17 cellular contexts compared by ENCODE assay signal in genomic region chr6:67608099-67608749, GRCh38.
DNase-seq lines count a peak whose midpoint lies in the region; ATAC-seq, FAIRE-seq and TF ChIP-seq lines count a peak whose summit lies in the region.
"Had no signal": no experiment of that assay in that cellular context is flagged by ENCODE, and none has a peak within 500 bp of the region (broad histone marks: within the 10 kb centered on the region; RNA-seq: fewer than 3 reads in every experiment).

No MANE protein-coding gene starts in this region.

- H3K27me3 ChIP-seq in right lobe of liver = no peaks in the 10 kb centered on the region
- no peaks in the 10 kb centered on the region for H3K27me3 ChIP-seq in HepG2 (ENCODE audit: control insufficient read depth in 1 of 2, insufficient read depth in 2 of 2, low read length in 2 of 2)
- H3K27me3 ChIP-seq: SJCRH30 had no signal

- no peak for TF ChIP-seq EP300 in HepG2 (IDR thresholded peaks at IDR 0.05; ENCODE audit: low read depth in 2 of 2, low read length in 2 of 2)
- no peak for TF ChIP-seq EP300 in HepG2 (CRISPR knock-in tag; IDR thresholded peaks at IDR 0.05; ENCODE audit: borderline replicate concordance)

- DNase-seq in right lobe of liver = no peak
- DNase-seq in HepG2 (ENCODE audit: low spot score) = no peak
- peak; percentile 1 for DNase-seq in NCI-H146 (lab: John Stamatoyannopoulos, UW)
- no peak for DNase-seq in OCI-LY7 (ENCODE audit: low spot score)
- no peak for DNase-seq in activated T-cell treated with anti-CD3 and anti-CD28 coated beads, Interleukin-2, amount 50 U/mL, for 72 hours
- DNase-seq in glutamatergic neuron = no peak
- DNase-seq in OCI-M2 (lab: John Stamatoyannopoulos, UW; ENCODE audit: unreplicated experiment) = no peak
- DNase-seq: AML-193; CD4-positive, CD25-positive, alpha-beta regulatory T cell; DND-41; GF-D8; NCI-H2227 treated with DMSO at 0.1 percent for 48 hours; NCI-H526 treated with DMSO at 0.1 percent for 48 hours; SJCRH30; T-cell; T1000 had no signal

- H3K4me1 Mint-ChIP-seq in activated T-helper 17 cell treated with anti-CD3 and anti-CD28 coated beads, Interleukin-2, amount 50 U/mL, for 72 hours = no peaks in the 10 kb centered on the region
- no peaks in the 10 kb centered on the region for H3K4me1 Mint-ChIP-seq in activated T-cell treated with anti-CD3 and anti-CD28 coated beads, Interleukin-2, amount 50 U/mL, for 72 hours (ENCODE audit: low read depth)
- no peaks in the 10 kb centered on the region for H3K4me1 Mint-ChIP-seq in glutamatergic neuron (ENCODE audit: low read depth, unreplicated experiment)
- H3K4me1 Mint-ChIP-seq: CD4-positive, CD25-positive, alpha-beta regulatory T cell; T-cell had no signal

- H3K9me3 ChIP-seq in right lobe of liver = no peaks in the 10 kb centered on the region
- no peaks in the 10 kb centered on the region for H3K9me3 ChIP-seq in HepG2 (ENCODE audit: low read length)
- no peaks in the 10 kb centered on the region for H3K9me3 ChIP-seq in OCI-LY7 (ENCODE audit: low read length)
- H3K9me3 ChIP-seq: SJCRH30 had no signal

- H3K79me2 ChIP-seq in HepG2 (ENCODE audit: insufficient read depth, low read length) (no peaks in the 10 kb centered on the region), OCI-LY7 (ENCODE audit: insufficient read depth, low read depth, low read length) (no peaks in the 10 kb centered on the region)

- BruUV-seq in HepG2 (replicated peaks; lab: Mats Ljungman, UMichigan) (no TSS peak), OCI-LY7 (replicated peaks; lab: Mats Ljungman, UMichigan) (no TSS peak)

- H3K36me3 ChIP-seq in right lobe of liver (no peaks in the 10 kb centered on the region), HepG2 (replicated peaks in 1 of 2; ENCODE audit: control insufficient read depth in 1 of 2, insufficient read depth in 2 of 2, low read length in 2 of 2) (no peaks in the 10 kb centered on the region), OCI-LY7 (ENCODE audit: insufficient read depth, low read length) (no peaks in the 10 kb centered on the region)
- H3K36me3 ChIP-seq: SJCRH30 had no signal

- H2AFZ ChIP-seq in HepG2 (ENCODE audit: low read length) (no peak overlapping the region), OCI-LY7 (ENCODE audit: low read length) (peak overlapping the region; percentile 45)

- ATAC-seq in right lobe of liver (peak; percentile 77 to 91 (median 84)), HepG2 (no peak)
- ATAC-seq in activated T-helper 17 cell treated with anti-CD3 and anti-CD28 coated beads, Interleukin-2, amount 50 U/mL, for 72 hours (replicated peaks) = no peak
- ATAC-seq in activated T-cell treated with anti-CD3 and anti-CD28 coated beads, Interleukin-2, amount 50 U/mL, for 72 hours (replicated peaks in 1 of 2) = no peak
- ATAC-seq: T-cell had no signal

- WGBS in right lobe of liver (ENCODE audit: insufficient coverage, low coverage, low lambda C conversion rate, missing lambda C conversion rate) = 12% methylated on average over 4 of the region's 4 CpGs
- under 1% methylated on average over 4 of the region's 4 CpGs for WGBS in HepG2 (ENCODE audit: low lambda C conversion rate)

- no peaks in the 10 kb centered on the region for H3K27me3 Mint-ChIP-seq in activated T-helper 17 cell treated with anti-CD3 and anti-CD28 coated beads, Interleukin-2, amount 50 U/mL, for 72 hours
- H3K27me3 Mint-ChIP-seq in activated T-cell treated with anti-CD3 and anti-CD28 coated beads, Interleukin-2, amount 50 U/mL, for 72 hours (ENCODE audit: low read depth) = no peaks in the 10 kb centered on the region
- no peaks in the 10 kb centered on the region for H3K27me3 Mint-ChIP-seq in glutamatergic neuron (ENCODE audit: unreplicated experiment)
- H3K27me3 Mint-ChIP-seq: CD4-positive, CD25-positive, alpha-beta regulatory T cell; T-cell had no signal

- POLR2A ChIA-PET in HepG2 (lab: Yijun Ruan, JAX) (no interaction called here), OCI-LY7 (lab: Charles Lee) (interaction anchor here (0.6 to 1.7 kb wide), 5 partner anchors 8 to 290 kb away, joined by 3 to 14 read pairs (median 3); no protein-coding TSS in a partner anchor)

- H3K4me3 ChIP-seq in right lobe of liver (no peak overlapping the region), HepG2 (replicated peaks in 1 of 3; ENCODE audit: insufficient read depth in 1 of 3, low read depth in 2 of 3, low read length in 3 of 3) (no peak overlapping the region), OCI-LY7 (ENCODE audit: low read depth, low read length, poor library complexity, severe bottlenecking) (no peak overlapping the region)
- H3K4me3 ChIP-seq: SJCRH30 had no signal

- H3K27ac Mint-ChIP-seq in activated T-helper 17 cell treated with anti-CD3 and anti-CD28 coated beads, Interleukin-2, amount 50 U/mL, for 72 hours = no peak overlapping the region
- H3K27ac Mint-ChIP-seq in activated T-cell treated with anti-CD3 and anti-CD28 coated beads, Interleukin-2, amount 50 U/mL, for 72 hours = no peak overlapping the region
- H3K27ac Mint-ChIP-seq in glutamatergic neuron (ENCODE audit: unreplicated experiment) = no peak overlapping the region
- H3K27ac Mint-ChIP-seq: CD4-positive, CD25-positive, alpha-beta regulatory T cell; T-cell had no signal

- intact Hi-C loops in right lobe of liver (cut with DNase I) (no loop called here), HepG2 (cut with micrococcal nuclease; ENCODE audit: unreplicated experiment) (no loop called here), OCI-LY7 (cut with micrococcal nuclease; ENCODE audit: unreplicated experiment) (no loop called here)

- H3K4me1 ChIP-seq in right lobe of liver (peaks cover 0 to 20% (median 0%) of the 10 kb centered on the region in 4 donors), HepG2 (ENCODE audit: insufficient read depth, low read length) (no peaks in the 10 kb centered on the region), OCI-LY7 (ENCODE audit: insufficient read depth, low read length, poor library complexity, severe bottlenecking) (no peaks in the 10 kb centered on the region)
- H3K4me1 ChIP-seq: SJCRH30 had no signal

- TF ChIP-seq CTCF in right lobe of liver (IDR thresholded peaks at IDR 0.05) = no peak
- TF ChIP-seq CTCF in HepG2 (CRISPR knock-in tag; IDR thresholded peaks at IDR 0.05) = no peak
- no peak for TF ChIP-seq CTCF in OCI-LY7 (conservative IDR thresholded peaks at IDR 0.05; ENCODE audit: low read length)
- TF ChIP-seq CTCF in glutamatergic neuron (IDR thresholded peaks at IDR 0.05; ENCODE audit: partially characterized antibody, unreplicated experiment) = no peak

- no peaks in the 10 kb centered on the region for H3K36me3 Mint-ChIP-seq in activated T-helper 17 cell treated with anti-CD3 and anti-CD28 coated beads, Interleukin-2, amount 50 U/mL, for 72 hours (ENCODE audit: low read depth)
- peaks cover 0 to 4% of the 10 kb centered on the region in 2 donors for H3K36me3 Mint-ChIP-seq in activated T-cell treated with anti-CD3 and anti-CD28 coated beads, Interleukin-2, amount 50 U/mL, for 72 hours (ENCODE audit: insufficient read depth in 2 of 2)
- no peaks in the 10 kb centered on the region for H3K36me3 Mint-ChIP-seq in glutamatergic neuron (ENCODE audit: unreplicated experiment)
- H3K36me3 Mint-ChIP-seq: CD4-positive, CD25-positive, alpha-beta regulatory T cell; T-cell had no signal

- H4K20me1 ChIP-seq in HepG2 (ENCODE audit: insufficient read depth, low read length) (no peaks in the 10 kb centered on the region), OCI-LY7 (ENCODE audit: insufficient read depth, low read length) (no peaks in the 10 kb centered on the region)

- TF ChIP-seq RAD21 in HepG2 (CRISPR knock-in tag; IDR thresholded peaks at IDR 0.05) = no peak

- H3K9me2 ChIP-seq in OCI-LY7 (ENCODE audit: insufficient read depth, low read length) = no peaks in the 10 kb centered on the region; the same call in 1 of the 2 replicates

- H3K9me3 Mint-ChIP-seq in activated T-helper 17 cell treated with anti-CD3 and anti-CD28 coated beads, Interleukin-2, amount 50 U/mL, for 72 hours = peaks cover 6% of the 10 kb centered on the region
- H3K9me3 Mint-ChIP-seq in activated T-cell treated with anti-CD3 and anti-CD28 coated beads, Interleukin-2, amount 50 U/mL, for 72 hours = peaks cover 3 to 13% of the 10 kb centered on the region in 2 donors
- no peaks in the 10 kb centered on the region for H3K9me3 Mint-ChIP-seq in glutamatergic neuron (ENCODE audit: unreplicated experiment)

- CTCF ChIA-PET in HepG2 (lab: Yijun Ruan, JAX; ENCODE audit: low intra/inter-chr PET ratio, low total read pairs) (no interaction called here), OCI-LY7 (lab: Charles Lee; ENCODE audit: unreplicated experiment) (no interaction called here)

- H3K27ac ChIP-seq in right lobe of liver (peak overlapping the region in 1 of 3 donors; percentile 29), HepG2 (ENCODE audit: extremely low read length, insufficient read depth, low read length) (no peak overlapping the region), OCI-LY7 (ENCODE audit: low read depth, low read length, poor library complexity, severe bottlenecking) (no peak overlapping the region)
- H3K27ac ChIP-seq: SJCRH30 had no signal

- no peak for FAIRE-seq in HepG2 (lab: Jason Lieb, UNC)

- TF ChIP-seq POLR2A in right lobe of liver (IDR thresholded peaks at IDR 0.05) = no peak
- no peak for TF ChIP-seq POLR2A in HepG2 (IDR thresholded peaks at IDR 0.05; ENCODE audit: insufficient read depth in 1 of 2, low read depth in 2 of 2, low read length in 2 of 2)

- H3K4me3 Mint-ChIP-seq in activated T-helper 17 cell treated with anti-CD3 and anti-CD28 coated beads, Interleukin-2, amount 50 U/mL, for 72 hours = no peak overlapping the region
- no peak overlapping the region for H3K4me3 Mint-ChIP-seq in activated T-cell treated with anti-CD3 and anti-CD28 coated beads, Interleukin-2, amount 50 U/mL, for 72 hours
- H3K4me3 Mint-ChIP-seq in glutamatergic neuron (ENCODE audit: unreplicated experiment) = no peak overlapping the region
- H3K4me3 Mint-ChIP-seq: CD4-positive, CD25-positive, alpha-beta regulatory T cell; T-cell had no signal

- in situ Hi-C loops in HepG2 (cut with HindIII; ENCODE audit: extremely low pct_ligation_motif_present, low pct_unique_long_range_greater_than_20kb) = no loop called here

- H3K4me2 ChIP-seq in HepG2 (ENCODE audit: low read depth, low read length) (no peak overlapping the region), OCI-LY7 (ENCODE audit: low read length) (no peak overlapping the region)

- no peak overlapping the region for H3K9ac ChIP-seq in HepG2 (ENCODE audit: insufficient read depth, low read depth, low read length)

TF ChIP-seq in HepG2, 621 proteins besides CTCF, POLR2A, EP300 and RAD21 (continues in another document):
- TF ChIP-seq JUN (CRISPR knock-in tag; IDR thresholded peaks at IDR 0.05) = no peak
- TF ChIP-seq MNT (IDR thresholded peaks at IDR 0.05) = no peak

Comparison
In these comparisons a context has a peak if more than half of its experiments do, and no peak if none do; other contexts are left out.
1. ATAC-seq: peak in right lobe of liver (4 of 4); none in HepG2 (single experiment), activated T-helper 17 cell treated with anti-CD3 and anti-CD28 coated beads, Interleukin-2, amount 50 U/mL, for 72 hours (single experiment) and activated T-cell treated with anti-CD3 and anti-CD28 coated beads, Interleukin-2, amount 50 U/mL, for 72 hours (0 of 2).